In the genomic region with DNA sequence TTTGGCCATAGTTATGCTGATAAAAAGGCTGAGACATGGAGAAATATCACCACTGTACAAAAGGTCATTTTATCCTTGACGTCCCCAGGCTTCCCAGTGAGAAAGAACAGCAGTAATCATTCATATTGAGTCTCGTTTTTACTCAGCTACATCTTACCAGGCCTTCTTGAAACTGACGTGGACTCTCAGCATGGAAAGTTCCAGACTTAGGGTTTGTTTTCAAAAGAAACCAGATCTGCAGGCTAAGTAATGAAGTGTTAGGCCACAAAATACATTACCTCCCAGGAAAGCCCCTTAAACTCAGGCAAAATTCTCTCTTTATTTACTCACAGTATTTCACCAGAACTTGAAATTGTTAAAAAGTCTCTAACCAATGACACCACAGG, we compare ENCODE assay signal across 11 cellular contexts.
DNase-seq lines count a peak whose midpoint lies in the region; ATAC-seq and TF ChIP-seq lines count a peak whose summit lies in the region.
"Had no signal": no experiment of that assay in that cellular context is flagged by ENCODE, and none has a peak within 500 bp of the region (broad histone marks: within the 10 kb centered on the region; RNA-seq: fewer than 3 reads in every experiment).

No MANE protein-coding gene starts in this region.

- no peak overlapping the region for H3K4me3 ChIP-seq in choroid plexus epithelial cell (ENCODE audit: low read depth, low read length)
- H3K4me3 ChIP-seq: A549 had no signal

- no peaks in the 10 kb centered on the region for H3K27me3 Mint-ChIP-seq in activated CD4-positive, alpha-beta T cell treated with anti-CD3 and anti-CD28 coated beads, Interleukin-2, amount 10 ng/mL, durations not matched to agents 24 days and 14 days

- peak; percentile 74 for DNase-seq in activated CD4-positive, alpha-beta T cell treated with anti-CD3 and anti-CD28 coated beads, Interleukin-2, amount 10 ng/mL, durations not matched to agents 24 days and 14 days
- DNase-seq in activated CD4-positive, alpha-beta T cell treated with anti-CD3 and anti-CD28 coated beads, Interleukin-2, amount 50 U/mL, for 4 hours: no peak
- DNase-seq in choroid plexus epithelial cell (ENCODE audit: low read depth) (peak; percentile 35), globus pallidus (ENCODE audit: low spot score) (no peak), NCI-H1436 (lab: John Stamatoyannopoulos, UW) (no peak)
- DNase-seq: activated effector memory CD4-positive, alpha-beta T cell treated with Interleukin-2 at 50 U/mL for 16 hours; NCI-H1930 had no signal

- peaks cover 68% of the 10 kb centered on the region for H3K4me1 Mint-ChIP-seq in activated CD4-positive, alpha-beta T cell treated with anti-CD3 and anti-CD28 coated beads, Interleukin-2, amount 10 ng/mL, durations not matched to agents 24 days and 14 days

- peaks cover 8% of the 10 kb centered on the region for H3K9me3 Mint-ChIP-seq in activated CD4-positive, alpha-beta T cell treated with anti-CD3 and anti-CD28 coated beads, Interleukin-2, amount 10 ng/mL, durations not matched to agents 24 days and 14 days

- intact Hi-C loops in activated CD4-positive, alpha-beta T cell treated with anti-CD3 and anti-CD28 coated beads, Interleukin-2, amount 10 ng/mL, durations not matched to agents 24 days and 14 days (cut with micrococcal nuclease): loop anchor here (1.0 to 10.0 kb wide), 18 partner anchors 17 to 752 kb away; no protein-coding TSS in a partner anchor

- H3K27ac Mint-ChIP-seq in activated CD4-positive, alpha-beta T cell treated with anti-CD3 and anti-CD28 coated beads, Interleukin-2, amount 10 ng/mL, durations not matched to agents 24 days and 14 days: peak overlapping the region; percentile 97

- TF ChIP-seq CTCF in choroid plexus epithelial cell (conservative IDR thresholded peaks at IDR 0.05; ENCODE audit: low read depth, low read length): no peak

- H3K4me3 Mint-ChIP-seq in activated CD4-positive, alpha-beta T cell treated with anti-CD3 and anti-CD28 coated beads, Interleukin-2, amount 10 ng/mL, durations not matched to agents 24 days and 14 days: peak overlapping the region; percentile 64

- no peaks in the 10 kb centered on the region for H3K36me3 Mint-ChIP-seq in activated CD4-positive, alpha-beta T cell treated with anti-CD3 and anti-CD28 coated beads, Interleukin-2, amount 10 ng/mL, durations not matched to agents 24 days and 14 days (ENCODE audit: low read depth)

- ATAC-seq in GM21381 (IDR thresholded peaks at IDR 0.05; ENCODE audit: unreplicated experiment): peak; percentile 58
- ATAC-seq in HG03159 (IDR thresholded peaks at IDR 0.05; ENCODE audit: unreplicated experiment): peak; percentile 44
- no peak for ATAC-seq in HG03571 (IDR thresholded peaks at IDR 0.05; ENCODE audit: unreplicated experiment)
- ATAC-seq: A549 had no signal

Comparison
In these comparisons a context has a peak if more than half of its experiments do, and no peak if none do; other contexts are left out.
1. DNase-seq: peak in activated CD4-positive, alpha-beta T cell treated with anti-CD3 and anti-CD28 coated beads, Interleukin-2, amount 10 ng/mL, durations not matched to agents 24 days and 14 days (single experiment) and choroid plexus epithelial cell (single experiment); none in activated CD4-positive, alpha-beta T cell treated with anti-CD3 and anti-CD28 coated beads, Interleukin-2, amount 50 U/mL, for 4 hours (0 of 2), globus pallidus (single experiment) and NCI-H1436 (single experiment).